7 cellular contexts compared by ENCODE assay signal in the genomic region with DNA sequence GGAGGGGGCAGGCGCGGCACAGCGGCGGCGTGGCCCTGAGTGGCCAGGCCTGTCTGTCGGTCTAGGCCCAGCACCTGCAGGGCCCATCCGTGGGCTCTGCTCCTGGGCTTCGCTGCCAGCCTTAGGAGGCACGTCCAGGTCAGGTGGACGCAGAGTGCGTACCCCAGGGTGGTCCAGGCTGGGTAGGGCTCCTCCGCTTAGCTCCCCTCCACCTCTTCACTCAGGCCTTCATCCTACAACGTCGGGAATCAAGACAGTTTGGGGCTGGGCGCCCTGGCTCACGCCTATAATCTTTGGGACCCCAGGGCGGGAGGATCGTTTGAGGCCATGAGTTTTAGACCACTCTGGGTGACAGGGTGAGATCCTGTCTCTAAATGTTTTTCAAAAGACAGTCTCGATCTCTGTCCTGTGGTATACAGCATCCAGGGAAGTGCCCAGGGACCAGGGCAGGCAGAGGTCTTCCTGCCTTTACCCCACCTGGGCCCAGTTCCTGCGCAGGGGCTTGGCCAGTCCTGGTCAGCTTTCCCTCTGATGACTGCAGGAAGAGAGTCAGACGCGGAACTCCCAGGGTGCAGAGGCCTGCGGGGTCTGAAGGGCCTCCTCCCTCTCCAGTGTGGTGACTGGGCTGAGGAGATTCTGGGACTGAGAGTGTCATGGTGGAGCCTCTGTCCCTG. TPM values are rescaled to one million over a fixed set of nuclear protein-coding genes. Genes with fewer than 3 reads are reported as not detected.
DNase-seq lines count a peak whose midpoint lies in the region; ATAC-seq, FAIRE-seq and TF ChIP-seq lines count a peak whose summit lies in the region.
"Not testable (repeated sequence)": the region's sequence is repeated elsewhere in the genome, so short reads cannot be mapped to it uniquely, and the experiment has no call there.

No MANE protein-coding gene starts in this region.

- not testable (repeated sequence) for BruUV-seq in OCI-LY7 (replicated peaks; lab: Mats Ljungman, UMichigan)

- H3K27ac ChIP-seq in OCI-LY7 (ENCODE audit: low read depth, low read length, poor library complexity, severe bottlenecking): peak overlapping the region; percentile 51
- not testable (repeated sequence) for H3K27ac ChIP-seq in duodenal mucosa (ENCODE audit: low read depth, low read length); kidney (ENCODE audit: low read depth in 2 of 2, low read length in 2 of 2); trophoblast cell (ENCODE audit: low read depth, low read length)

- POLR2A ChIA-PET in OCI-LY7 (lab: Charles Lee): not testable (repeated sequence)

- peak overlapping the region; percentile 47 for H4K12ac ChIP-seq in trophoblast cell (ENCODE audit: low read depth, low read length)

- not testable (repeated sequence) for H3K18ac ChIP-seq in trophoblast cell (ENCODE audit: low read length)

- H2AFZ ChIP-seq in OCI-LY7 (ENCODE audit: low read length): not testable (repeated sequence)
- H2AFZ ChIP-seq in trophoblast cell (ENCODE audit: insufficient read depth, low read length, poor library complexity): peak overlapping the region; percentile 11

- H3K79me2 ChIP-seq in OCI-LY7 (ENCODE audit: insufficient read depth, low read depth, low read length) (peaks cover 57% of the 10 kb centered on the region), trophoblast cell (ENCODE audit: control insufficient read depth, insufficient read depth, low read length, poor library complexity) (peaks cover 22% of the 10 kb centered on the region)

- H3K23ac ChIP-seq in trophoblast cell (ENCODE audit: low read length): peak overlapping the region; percentile 33

- not testable (repeated sequence) for H2BK5ac ChIP-seq in trophoblast cell (ENCODE audit: low read depth, low read length, poor library complexity)

- peak overlapping the region; percentile 6 for H3K14ac ChIP-seq in trophoblast cell (ENCODE audit: low read length)

- H3K4me1 ChIP-seq in OCI-LY7 (ENCODE audit: insufficient read depth, low read length, poor library complexity, severe bottlenecking): peaks cover 21% of the 10 kb centered on the region
- H3K4me1 ChIP-seq in duodenal mucosa (ENCODE audit: control insufficient read depth in 1 of 2, insufficient read depth in 2 of 2, low read length in 2 of 2): peaks cover 3 to 18% of the 10 kb centered on the region in 2 donors
- H3K4me1 ChIP-seq in kidney (ENCODE audit: control insufficient read depth in 1 of 2, insufficient read depth in 1 of 2, low read depth in 1 of 2, low read length in 2 of 2): peaks cover 0 to 12% of the 10 kb centered on the region in 2 donors
- H3K4me1 ChIP-seq in trophoblast cell (ENCODE audit: control insufficient read depth in 1 of 2, insufficient read depth in 2 of 2, low read length in 2 of 2): not testable (repeated sequence)

- H4K91ac ChIP-seq in trophoblast cell (ENCODE audit: low read depth, low read length): not testable (repeated sequence)

- H3K9ac ChIP-seq in duodenal mucosa (ENCODE audit: low read depth in 1 of 2, low read length in 2 of 2): peak overlapping the region; percentile 57 to 61
- H3K9ac ChIP-seq in kidney (ENCODE audit: low read length in 2 of 2): peak overlapping the region in 1 of 2 donors; percentile 58
- peak overlapping the region; percentile 71 for H3K9ac ChIP-seq in trophoblast cell (ENCODE audit: low read length)

- not testable (repeated sequence) for H3K27me3 ChIP-seq in duodenal mucosa (ENCODE audit: control insufficient read depth in 1 of 2, insufficient read depth in 2 of 2, low read length in 2 of 2); trophoblast cell (ENCODE audit: insufficient read depth, low read length)

- H3K4me3 ChIP-seq in OCI-LY7 (ENCODE audit: low read depth, low read length, poor library complexity, severe bottlenecking) (peak overlapping the region; percentile 96), duodenal mucosa (ENCODE audit: low read depth in 1 of 2, low read length in 2 of 2) (peak overlapping the region; percentile 71 to 72), kidney (ENCODE audit: low read length in 2 of 2) (peak overlapping the region; percentile 51 to 60), trophoblast cell (ENCODE audit: low read depth, low read length) (peak overlapping the region; percentile 72)

- H3K36me3 ChIP-seq in OCI-LY7 (ENCODE audit: insufficient read depth, low read length) (peaks cover 34% of the 10 kb centered on the region), trophoblast cell (ENCODE audit: control insufficient read depth in 1 of 2, insufficient read depth in 2 of 2, low read length in 2 of 2) (peaks cover 13 to 15% of the 10 kb centered on the region in 2 experiments)
- not testable (repeated sequence) for H3K36me3 ChIP-seq in duodenal mucosa (ENCODE audit: control insufficient read depth in 1 of 2, insufficient read depth in 2 of 2, low read length in 2 of 2); kidney (ENCODE audit: control insufficient read depth in 1 of 2, insufficient read depth in 2 of 2, low read length in 2 of 2)

- H3K9me3 ChIP-seq in OCI-LY7 (ENCODE audit: low read length); duodenal mucosa (ENCODE audit: control insufficient read depth in 1 of 2, low read length in 2 of 2); kidney (ENCODE audit: control insufficient read depth in 1 of 2, low read length in 2 of 2); trophoblast cell (ENCODE audit: insufficient read depth, low read depth, low read length): not testable (repeated sequence)

- H4K20me1 ChIP-seq in OCI-LY7 (ENCODE audit: insufficient read depth, low read length): not testable (repeated sequence)

- H3K4me3 Mint-ChIP-seq in activated T-cell treated with anti-CD3 and anti-CD28 coated beads, Interleukin-2, amount 50 U/mL, for 4 hours: peak overlapping the region; percentile 83

- not testable (repeated sequence) for TF ChIP-seq CTCF in OCI-LY7 (conservative IDR thresholded peaks at IDR 0.05; ENCODE audit: low read length); kidney (IDR thresholded peaks at IDR 0.05; ENCODE audit: borderline replicate concordance, extremely low read depth, insufficient read depth)

- FAIRE-seq in GM18507 (lab: Jason Lieb, UNC): peak; percentile 71
- not testable (repeated sequence) for FAIRE-seq in kidney (lab: Jason Lieb, UNC)

- intact Hi-C loops in OCI-LY7 (cut with micrococcal nuclease; ENCODE audit: unreplicated experiment): loop anchor here (2.0 to 5.0 kb wide), 3 partner anchors 36 to 204 kb away; a partner anchor contains a TSS
- intact Hi-C loops in kidney (cut with DNase I): loop anchor here (10.0 kb wide), 2 partner anchors 152 to 1302 kb away; no protein-coding TSS in a partner anchor

- H4K8ac ChIP-seq in trophoblast cell (ENCODE audit: low read depth, low read length): peak overlapping the region; percentile 57

- H2BK120ac ChIP-seq in trophoblast cell (ENCODE audit: insufficient read depth, low read length, poor library complexity): not testable (repeated sequence)

- peaks cover 18% of the 10 kb centered on the region for H3K4me1 Mint-ChIP-seq in activated T-cell treated with anti-CD3 and anti-CD28 coated beads, Interleukin-2, amount 50 U/mL, for 4 hours (ENCODE audit: low read depth)

- H2AK5ac ChIP-seq in trophoblast cell (ENCODE audit: low read length): peak overlapping the region; percentile 10

- peaks cover 12% of the 10 kb centered on the region for H3K79me1 ChIP-seq in trophoblast cell (ENCODE audit: low read length)

- DNase-seq in GM18507 (ENCODE audit: extremely low spot score, insufficient read length, low read depth); OCI-LY7 (ENCODE audit: low spot score); activated T-cell treated with anti-CD3 and anti-CD28 coated beads, Interleukin-2, amount 50 U/mL, for 4 hours; kidney; trophoblast cell: not testable (repeated sequence)

- H2BK12ac ChIP-seq in trophoblast cell (ENCODE audit: low read length): not testable (repeated sequence)

- peak overlapping the region; percentile 46 for H3K4ac ChIP-seq in trophoblast cell (ENCODE audit: low read depth, low read length)

- H3K27me3 Mint-ChIP-seq in activated T-cell treated with anti-CD3 and anti-CD28 coated beads, Interleukin-2, amount 50 U/mL, for 4 hours (ENCODE audit: low read depth): not testable (repeated sequence)

- CTCF ChIA-PET in OCI-LY7 (lab: Charles Lee; ENCODE audit: unreplicated experiment): interaction anchor here (0.5 kb wide), 1 partner anchor 168 kb away, joined by 7 read pairs; no protein-coding TSS in a partner anchor

- H3K9me2 ChIP-seq in OCI-LY7 (ENCODE audit: insufficient read depth, low read length): not testable (repeated sequence)

- H3K4me2 ChIP-seq in OCI-LY7 (ENCODE audit: low read length): peak overlapping the region; percentile 99
- H3K4me2 ChIP-seq in trophoblast cell (ENCODE audit: low read length): peak overlapping the region; percentile 69

- H3K9me3 Mint-ChIP-seq in activated T-cell treated with anti-CD3 and anti-CD28 coated beads, Interleukin-2, amount 50 U/mL, for 4 hours: not testable (repeated sequence)

- ATAC-seq in HG02970 (IDR thresholded peaks at IDR 0.05; ENCODE audit: low FRiP score, unreplicated experiment): peak; percentile 3
- peak in 1 of 2 donors; percentile 14 for ATAC-seq in activated T-cell treated with anti-CD3 and anti-CD28 coated beads, Interleukin-2, amount 50 U/mL, for 4 hours

- H3K36me3 Mint-ChIP-seq in activated T-cell treated with anti-CD3 and anti-CD28 coated beads, Interleukin-2, amount 50 U/mL, for 4 hours (ENCODE audit: insufficient read depth): not testable (repeated sequence)

- no CpG with 5 or more reads among the region's 23 CpGs for WGBS in trophoblast cell (ENCODE audit: extremely low coverage, insufficient coverage, insufficient read length)

RNA-seq across cellular contexts. Expression of a gene that starts 0.9 kb away (rescaled TPM):
- 591 and 617 TPM in 2 replicates for total RNA-seq in OCI-LY7 (2014; rRNA removed; shearing (Covaris generic))
- total RNA-seq in OCI-LY7 (2022) (474 and 494 TPM in 2 replicates), kidney (160 TPM)
- 100 to 1,000 TPM; 263 to 292 (median 276) TPM for total RNA-seq in activated T-cell treated with anti-CD3 and anti-CD28 coated beads, Interleukin-2, amount 50 U/mL, for 4 hours
- 354 TPM for polyA plus RNA-seq in kidney (ENCODE audit: insufficient read depth, low read depth, low replicate concordance)
- polyA plus RNA-seq in trophoblast cell (2013): 225 and 236 TPM in 2 replicates

RNA-seq across cellular contexts. Expression of a gene that starts 1.6 kb away (rescaled TPM):
- total RNA-seq in OCI-LY7 (2014; rRNA removed; shearing (Covaris generic)): 52.0 and 61.9 TPM in 2 replicates
- total RNA-seq in OCI-LY7 (2022) (93.8 and 95.1 TPM in 2 replicates), kidney (41.1 TPM)
- 100 to 1,000 TPM; 102 to 113 (median 103) TPM for total RNA-seq in activated T-cell treated with anti-CD3 and anti-CD28 coated beads, Interleukin-2, amount 50 U/mL, for 4 hours
- 21.6 TPM for polyA plus RNA-seq in kidney (ENCODE audit: insufficient read depth, low read depth, low replicate concordance)
- polyA plus RNA-seq in trophoblast cell (2013): 46.4 and 46.6 TPM in 2 replicates

RNA-seq across cellular contexts. Expression of a gene that starts 15.3 kb away (rescaled TPM):
- total RNA-seq in OCI-LY7 (2014; rRNA removed; shearing (Covaris generic)): not detected in 2 replicates
- total RNA-seq in OCI-LY7 (2022) (not detected in 2 replicates), kidney (not detected)
- total RNA-seq in activated T-cell treated with anti-CD3 and anti-CD28 coated beads, Interleukin-2, amount 50 U/mL, for 4 hours: not detected
- not detected for polyA plus RNA-seq in kidney (ENCODE audit: insufficient read depth, low read depth, low replicate concordance)
- polyA plus RNA-seq in trophoblast cell (2013): not detected in 2 replicates

RNA-seq across cellular contexts. Expression of a gene that starts 38.1 kb away (rescaled TPM):
- total RNA-seq in OCI-LY7 (2014; rRNA removed; shearing (Covaris generic)): 2.4 and 2.6 TPM in 2 replicates
- total RNA-seq in OCI-LY7 (2022) (2.6 and 4.2 TPM in 2 replicates), kidney (4.5 TPM)
- total RNA-seq in activated T-cell treated with anti-CD3 and anti-CD28 coated beads, Interleukin-2, amount 50 U/mL, for 4 hours: under 1 TPM; 0.23 to 0.43 (median 0.29) TPM
- 6.4 TPM for polyA plus RNA-seq in kidney (ENCODE audit: insufficient read depth, low read depth, low replicate concordance)
- 10.0 and 11.3 TPM in 2 replicates for polyA plus RNA-seq in trophoblast cell (2013)

RNA-seq across cellular contexts. Expression of a gene that starts 53.9 kb away (rescaled TPM):
- total RNA-seq in OCI-LY7 (2014; rRNA removed; shearing (Covaris generic)): not detected in 2 replicates
- not detected in 2 replicates for total RNA-seq in OCI-LY7 (2022)
- not detected for total RNA-seq in activated T-cell treated with anti-CD3 and anti-CD28 coated beads, Interleukin-2, amount 50 U/mL, for 4 hours
- total RNA-seq in kidney: not detected
- not detected for polyA plus RNA-seq in kidney (ENCODE audit: insufficient read depth, low read depth, low replicate concordance)
- polyA plus RNA-seq in trophoblast cell (2013): 0.01 and 0.03 TPM in 2 replicates
